Comparison of ENCODE assay signal across 21 cellular contexts in the genomic region with DNA sequence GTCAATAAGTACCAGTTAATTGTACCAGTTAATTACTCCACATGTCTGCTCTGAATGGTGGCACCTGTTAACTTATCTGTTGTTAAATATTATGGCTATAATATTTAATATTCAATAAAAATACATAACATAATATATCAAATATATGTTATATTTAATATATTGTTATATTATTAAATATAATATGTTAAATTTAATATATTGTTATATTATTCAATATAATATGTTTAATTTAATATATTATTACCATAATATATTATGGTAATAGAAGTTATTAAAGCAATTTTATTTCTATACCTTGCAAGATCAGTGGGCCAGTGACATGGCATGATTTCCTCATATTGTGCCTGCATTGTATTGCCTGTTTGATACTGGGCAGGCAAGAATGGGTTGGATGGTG.
"Had no signal": no experiment of that assay in that cellular context is flagged by ENCODE, and none has a peak within 500 bp of the region (broad histone marks: within the 10 kb centered on the region; RNA-seq: fewer than 3 reads in every experiment).

No MANE protein-coding gene starts in this region.

- DNase-seq: IMR-90, Karpas-422, KG1, MG63, NCI-H1092, NCI-H1417 treated with DMSO at 0.1 percent for 48 hours, NCI-H146, NCI-H1694 treated with DMSO at 0.1 percent for 48 hours, NCI-H1930, NCI-H2081, NCI-H2107, NCI-H2227 treated with DMSO at 0.1 percent for 48 hours, NCI-H510A, NCI-H524 treated with DMSO at 0.1 percent for 48 hours, NCI-H69, NCI-H774, SHP77, SK-N-SH, SW 1271 had no signal

- H3K36me3 ChIP-seq: MG63 had no signal

- H3K4me3 ChIP-seq: MG63 had no signal

- FAIRE-seq: HepG2 had no signal

- H3K9ac ChIP-seq: SK-N-SH had no signal

- H3K27ac ChIP-seq: RWPE1 had no signal

- H3K9me3 ChIP-seq: SK-N-SH had no signal
